In genomic region chr12:122942609-122943008, GRCh38 we compare ENCODE assay signal across 15 cellular contexts. TPM values are rescaled to one million over a fixed set of nuclear protein-coding genes. Genes with fewer than 3 reads are reported as not detected.
DNase-seq lines count a peak whose midpoint lies in the region; ATAC-seq and TF ChIP-seq lines count a peak whose summit lies in the region.
"Had no signal": no experiment of that assay in that cellular context is flagged by ENCODE, and none has a peak within 500 bp of the region (broad histone marks: within the 10 kb centered on the region; RNA-seq: fewer than 3 reads in every experiment).

No MANE protein-coding gene starts in this region.

- H3K36me3 ChIP-seq in breast epithelium (no peaks in the 10 kb centered on the region), thyroid gland (no peaks in the 10 kb centered on the region), ascending aorta (peaks cover 3 to 6% of the 10 kb centered on the region in 2 donors)
- H3K36me3 ChIP-seq: transverse colon had no signal

- H3K36me3 Mint-ChIP-seq in MCF 10A (ENCODE audit: insufficient read depth, unreplicated experiment): peaks cover 6% of the 10 kb centered on the region
- no peaks in the 10 kb centered on the region for H3K36me3 Mint-ChIP-seq in activated T-helper 17 cell treated with anti-CD3 and anti-CD28 coated beads, Interleukin-2, amount 50 U/mL, for 72 hours (ENCODE audit: low read depth)

- H3K9me3 ChIP-seq in breast epithelium: no peaks in the 10 kb centered on the region
- no peaks in the 10 kb centered on the region for H3K9me3 ChIP-seq in thyroid gland
- H3K9me3 ChIP-seq in ascending aorta: no peaks in the 10 kb centered on the region
- H3K9me3 ChIP-seq: transverse colon had no signal

- no TSS peak for BruUV-seq in MCF 10A (replicated peaks; lab: Mats Ljungman, UMichigan)

- H3K4me1 Mint-ChIP-seq in MCF 10A (ENCODE audit: insufficient read depth, unreplicated experiment): peaks cover 44% of the 10 kb centered on the region
- peaks cover 7% of the 10 kb centered on the region for H3K4me1 Mint-ChIP-seq in activated T-helper 17 cell treated with anti-CD3 and anti-CD28 coated beads, Interleukin-2, amount 50 U/mL, for 72 hours

- intact Hi-C loops in breast epithelium (cut with DNase I; ENCODE audit: low total_unique reads): no loop called here
- intact Hi-C loops in MCF 10A (cut with micrococcal nuclease): no loop called here
- intact Hi-C loops in thyroid gland (cut with DNase I): no loop called here
- intact Hi-C loops in ascending aorta (cut with DNase I): no loop called here

- peak overlapping the region; percentile 78 to 96 for H3K27ac ChIP-seq in breast epithelium
- H3K27ac ChIP-seq in RWPE1: peak overlapping the region; percentile 99
- peak overlapping the region; percentile 22 for H3K27ac ChIP-seq in layer of hippocampus (ENCODE audit: low read depth, low read length)
- H3K27ac ChIP-seq in thyroid gland: peak overlapping the region in 2 of 3 donors; percentile 19 to 46
- H3K27ac ChIP-seq in ascending aorta: peak overlapping the region in 1 of 2 donors; percentile 27

- TF ChIP-seq CTCF in breast epithelium (IDR thresholded peaks at IDR 0.05) (no peak), MCF 10A (IDR thresholded peaks at IDR 0.05; ENCODE audit: unreplicated experiment) (no peak), RWPE1 (conservative IDR thresholded peaks at IDR 0.05; ENCODE audit: low read depth) (no peak), thyroid gland (IDR thresholded peaks at IDR 0.05) (no peak), ascending aorta (IDR thresholded peaks at IDR 0.05) (no peak)

- peaks cover 20 to 21% of the 10 kb centered on the region in 2 donors for H3K4me1 ChIP-seq in breast epithelium
- peaks cover 0 to 18% of the 10 kb centered on the region in 2 donors for H3K4me1 ChIP-seq in thyroid gland
- peaks cover 0 to 19% of the 10 kb centered on the region in 2 donors for H3K4me1 ChIP-seq in ascending aorta

- no peaks in the 10 kb centered on the region for H3K27me3 Mint-ChIP-seq in MCF 10A (ENCODE audit: insufficient read depth, unreplicated experiment)
- H3K27me3 Mint-ChIP-seq in activated T-helper 17 cell treated with anti-CD3 and anti-CD28 coated beads, Interleukin-2, amount 50 U/mL, for 72 hours: no peaks in the 10 kb centered on the region

- WGBS in thyroid gland, 2 donors: 92 to 100% methylated on average over 1 of the region's 1 CpG

- POLR2A ChIA-PET in MCF 10A (lab: Yijun Ruan, JAX) (interaction anchor here (11.2 kb wide), 1 partner anchor 50 kb away, joined by 240 read pairs; the partner anchor contains the start of gene VPS37B), RWPE1 (lab: Yijun Ruan, JAX; ENCODE audit: low non-redundant PET) (interaction anchor here (0.6 kb wide), 1 partner anchor 641 kb away, joined by 3 read pairs; no protein-coding TSS in a partner anchor)

- H3K4me3 ChIP-seq in breast epithelium (no peak overlapping the region), thyroid gland (replicated peaks in 1 of 3) (no peak overlapping the region), ascending aorta (no peak overlapping the region)
- H3K4me3 ChIP-seq: transverse colon had no signal

- no peaks in the 10 kb centered on the region for H3K9me3 Mint-ChIP-seq in MCF 10A (ENCODE audit: unreplicated experiment)
- H3K9me3 Mint-ChIP-seq in activated T-helper 17 cell treated with anti-CD3 and anti-CD28 coated beads, Interleukin-2, amount 50 U/mL, for 72 hours: no peaks in the 10 kb centered on the region
- H3K9me3 Mint-ChIP-seq: neural crest cell had no signal

- CTCF ChIA-PET in MCF 10A (lab: Yijun Ruan, JAX) (interaction anchor here (0.6 kb wide), 1 partner anchor 206 kb away, joined by 3 read pairs; no protein-coding TSS in a partner anchor), RWPE1 (lab: Yijun Ruan, JAX) (no interaction called here)

- DNase-seq in breast epithelium (ENCODE audit: low spot score in 2 of 2) (no peak), MCF 10A (ENCODE audit: unreplicated experiment) (no peak), RWPE1 (ENCODE audit: low spot score) (no peak), thyroid gland (no peak), ascending aorta (ENCODE audit: low spot score in 2 of 2) (no peak)
- no peak for DNase-seq in activated CD4-positive, alpha-beta T cell treated with anti-CD3 and anti-CD28 coated beads, Interleukin-2, amount 50 U/mL, for 48 hours
- DNase-seq: activated CD4-positive, CD25-positive, alpha-beta regulatory T cell treated with anti-CD3 and anti-CD28 coated beads, Interleukin-2, amount 50 U/mL, for 72 hours; KG1; kidney glomerular epithelial cell; NCI-H1694; stimulated activated CD4-positive, alpha-beta T cell treated with anti-CD3 and anti-CD28 coated beads, Interleukin-12 subunit alpha, Interleukin-12 subunit beta, amount 100 ng/mL, for 4 hours; transverse colon had no signal

- H3K4me3 Mint-ChIP-seq in MCF 10A (ENCODE audit: unreplicated experiment): no peak overlapping the region
- no peak overlapping the region for H3K4me3 Mint-ChIP-seq in activated T-helper 17 cell treated with anti-CD3 and anti-CD28 coated beads, Interleukin-2, amount 50 U/mL, for 72 hours
- H3K4me3 Mint-ChIP-seq: neural crest cell had no signal

- H3K27me3 ChIP-seq in breast epithelium (no peaks in the 10 kb centered on the region), layer of hippocampus (ENCODE audit: control insufficient read depth, insufficient read depth, low read length) (no peaks in the 10 kb centered on the region), thyroid gland (no peaks in the 10 kb centered on the region), ascending aorta (no peaks in the 10 kb centered on the region)
- H3K27me3 ChIP-seq: transverse colon had no signal

- H3K27ac Mint-ChIP-seq in MCF 10A (ENCODE audit: low read depth, unreplicated experiment): no peak overlapping the region
- H3K27ac Mint-ChIP-seq in activated T-helper 17 cell treated with anti-CD3 and anti-CD28 coated beads, Interleukin-2, amount 50 U/mL, for 72 hours: no peak overlapping the region

- ATAC-seq in activated T-helper 17 cell treated with anti-CD3 and anti-CD28 coated beads, Interleukin-2, amount 50 U/mL, for 72 hours (replicated peaks): no peak

- TF ChIP-seq POLR2A in breast epithelium (IDR thresholded peaks at IDR 0.05) (no peak), thyroid gland (IDR thresholded peaks at IDR 0.05) (no peak)

RNA-seq across cellular contexts. Expression of gene ABCB9, which starts 23.7 kb away (rescaled TPM):
- total RNA-seq in breast epithelium: 1 to 10 TPM in 2 of 3 donors, under 1 TPM in 1; 0.96 to 8.6 (median 6.2) TPM
- 1.6 and 3.2 TPM in 2 replicates for total RNA-seq in MCF 10A (2022)
- 1 to 10 TPM; 4.9 to 6.8 (median 5.3) TPM for total RNA-seq in thyroid gland
- 19.6 TPM for total RNA-seq in ascending aorta
- 10 to 100 TPM in 1 of 2 donors, 1 to 10 TPM in 1; 7.7 to 12.0 TPM for total RNA-seq in activated T-helper 17 cell treated with anti-CD3 and anti-CD28 coated beads, Interleukin-2, amount 50 U/mL, for 72 hours

RNA-seq across cellular contexts. Expression of gene OGFOD2, which starts 32.4 kb away (rescaled TPM):
- 10 to 100 TPM in 2 of 3 donors, 1 to 10 TPM in 1; 9.0 to 16.5 (median 12.1) TPM for total RNA-seq in breast epithelium
- total RNA-seq in MCF 10A (2022): 17.5 and 22.5 TPM in 2 replicates
- total RNA-seq in thyroid gland: 10 to 100 TPM in 3 of 4 donors, 1 to 10 TPM in 1; 5.9 to 16.3 (median 15.5) TPM
- total RNA-seq in ascending aorta: 19.6 TPM
- 10 to 100 TPM; 24.9 to 28.6 TPM for total RNA-seq in activated T-helper 17 cell treated with anti-CD3 and anti-CD28 coated beads, Interleukin-2, amount 50 U/mL, for 72 hours

RNA-seq across cellular contexts. Expression of gene ARL6IP4, which starts 37.9 kb away (rescaled TPM):
- total RNA-seq in breast epithelium (100 to 1,000 TPM; 196 to 279 (median 234) TPM), MCF 10A (2022) (198 and 238 TPM in 2 replicates), thyroid gland (100 to 1,000 TPM; 210 to 281 (median 262) TPM), ascending aorta (197 TPM)
- total RNA-seq in activated T-helper 17 cell treated with anti-CD3 and anti-CD28 coated beads, Interleukin-2, amount 50 U/mL, for 72 hours: 100 to 1,000 TPM; 112 to 160 TPM

RNA-seq across cellular contexts. Expression of gene VPS37B, which starts 46.7 kb away (rescaled TPM):
- total RNA-seq in breast epithelium (10 to 100 TPM; 15.4 to 37.8 (median 34.4) TPM), MCF 10A (2022) (33.8 and 37.6 TPM in 2 replicates), thyroid gland (10 to 100 TPM; 35.6 to 66.1 (median 63.5) TPM), ascending aorta (31.8 TPM)
- total RNA-seq in activated T-helper 17 cell treated with anti-CD3 and anti-CD28 coated beads, Interleukin-2, amount 50 U/mL, for 72 hours: 10 to 100 TPM; 10.5 to 17.0 TPM
